Comparison of ENCODE assay signal across 1 cellular context in genomic region chr13:92461402-92461801, GRCh38.
TF ChIP-seq lines count a peak whose summit lies in the region.

No MANE protein-coding gene starts in this region.

TF ChIP-seq in K562, 482 proteins besides CTCF, POLR2A, EP300 and RAD21 (continued from another document):
- no peak for TF ChIP-seq ZNF609 (CRISPR knock-in tag; IDR thresholded peaks at IDR 0.05; ENCODE audit: borderline replicate concordance)
- no peak for TF ChIP-seq XRCC5 (IDR thresholded peaks at IDR 0.05; ENCODE audit: low read depth, low read length)
- TF ChIP-seq ZNF785 (CRISPR knock-in tag; IDR thresholded peaks at IDR 0.05) = 0 out of 2 replicates have a peak, but pooled peaks have one; percentile 45
- no peak for TF ChIP-seq ASH1L (IDR thresholded peaks at IDR 0.05; ENCODE audit: borderline replicate concordance, low read depth, partially characterized antibody)
- peak; percentile 58; the same call in 1 of the 2 replicates for TF ChIP-seq ZNF165 (CRISPR knock-in tag; IDR thresholded peaks at IDR 0.05; ENCODE audit: borderline replicate concordance)
- TF ChIP-seq SAP30 (IDR thresholded peaks at IDR 0.05; ENCODE audit: borderline replicate concordance, insufficient read depth, low read depth, low read length, poor library complexity, severe bottlenecking) = no peak
- TF ChIP-seq NFE2L1 (tag; IDR thresholded peaks at IDR 0.05; ENCODE audit: borderline replicate concordance, low read depth) = no peak
- TF ChIP-seq FOXO4 (CRISPR knock-in tag; IDR thresholded peaks at IDR 0.05) = peak; percentile 62; the same call in 1 of the 2 replicates
- no peak for TF ChIP-seq CREBBP (IDR thresholded peaks at IDR 0.05; ENCODE audit: low read depth, low read length)
- TF ChIP-seq ZBTB17 (CRISPR knock-in tag; IDR thresholded peaks at IDR 0.05) = no peak
- TF ChIP-seq C11orf30 (IDR thresholded peaks at IDR 0.05; ENCODE audit: low read depth) = no peak
- no peak for TF ChIP-seq ETV6 (IDR thresholded peaks at IDR 0.05; ENCODE audit: borderline replicate concordance in 1 of 2, low read depth in 2 of 2, low read length in 1 of 2)
- TF ChIP-seq ETV6 (CRISPR knock-in tag; IDR thresholded peaks at IDR 0.05; ENCODE audit: borderline replicate concordance) = no peak
- TF ChIP-seq, protein P1, sequence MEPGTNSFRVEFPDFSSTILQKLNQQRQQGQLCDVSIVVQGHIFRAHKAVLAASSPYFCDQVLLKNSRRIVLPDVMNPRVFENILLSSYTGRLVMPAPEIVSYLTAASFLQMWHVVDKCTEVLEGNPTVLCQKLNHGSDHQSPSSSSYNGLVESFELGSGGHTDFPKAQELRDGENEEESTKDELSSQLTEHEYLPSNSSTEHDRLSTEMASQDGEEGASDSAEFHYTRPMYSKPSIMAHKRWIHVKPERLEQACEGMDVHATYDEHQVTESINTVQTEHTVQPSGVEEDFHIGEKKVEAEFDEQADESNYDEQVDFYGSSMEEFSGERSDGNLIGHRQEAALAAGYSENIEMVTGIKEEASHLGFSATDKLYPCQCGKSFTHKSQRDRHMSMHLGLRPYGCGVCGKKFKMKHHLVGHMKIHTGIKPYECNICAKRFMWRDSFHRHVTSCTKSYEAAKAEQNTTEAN (CRISPR knock-in tag; IDR thresholded peaks at IDR 0.05) = 0 out of 2 replicates have a peak, but pooled peaks have one; percentile 25
- 0 out of 4 replicates have a peak, but pooled peaks of 1 of the 2 experiments have one; percentile 42 for TF ChIP-seq SRF (CRISPR knock-in tag; IDR thresholded peaks at IDR 0.05)
- no peak for TF ChIP-seq SMAD1 (IDR thresholded peaks at IDR 0.05; ENCODE audit: low read depth, low read length, partially characterized antibody)
- TF ChIP-seq RBFOX2 (IDR thresholded peaks at IDR 0.05; ENCODE audit: low read depth, low read length) = no peak
- TF ChIP-seq TEAD2 (tag; IDR thresholded peaks at IDR 0.05) = no peak
- TF ChIP-seq PHF21A (IDR thresholded peaks at IDR 0.05; ENCODE audit: borderline replicate concordance, low read depth) = no peak
- TF ChIP-seq, protein P2, sequence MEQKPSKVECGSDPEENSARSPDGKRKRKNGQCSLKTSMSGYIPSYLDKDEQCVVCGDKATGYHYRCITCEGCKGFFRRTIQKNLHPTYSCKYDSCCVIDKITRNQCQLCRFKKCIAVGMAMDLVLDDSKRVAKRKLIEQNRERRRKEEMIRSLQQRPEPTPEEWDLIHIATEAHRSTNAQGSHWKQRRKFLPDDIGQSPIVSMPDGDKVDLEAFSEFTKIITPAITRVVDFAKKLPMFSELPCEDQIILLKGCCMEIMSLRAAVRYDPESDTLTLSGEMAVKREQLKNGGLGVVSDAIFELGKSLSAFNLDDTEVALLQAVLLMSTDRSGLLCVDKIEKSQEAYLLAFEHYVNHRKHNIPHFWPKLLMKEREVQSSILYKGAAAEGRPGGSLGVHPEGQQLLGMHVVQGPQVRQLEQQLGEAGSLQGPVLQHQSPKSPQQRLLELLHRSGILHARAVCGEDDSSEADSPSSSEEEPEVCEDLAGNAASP (IDR thresholded peaks at IDR 0.05) = no peak
- no peak for TF ChIP-seq KDM2B (CRISPR knock-in tag; IDR thresholded peaks at IDR 0.05)
- TF ChIP-seq ZC3H11A (IDR thresholded peaks at IDR 0.05; ENCODE audit: low read depth, low read length) = no peak
- TF ChIP-seq PURB (CRISPR knock-in tag; IDR thresholded peaks at IDR 0.05; ENCODE audit: low read depth) = no peak
- TF ChIP-seq TRIM25 (IDR thresholded peaks at IDR 0.05; ENCODE audit: borderline replicate concordance) = no peak
- no peak for TF ChIP-seq MBD1 (CRISPR knock-in tag; IDR thresholded peaks at IDR 0.05)
- TF ChIP-seq LARP7 (IDR thresholded peaks at IDR 0.05) = no peak
- TF ChIP-seq ZNF778 (CRISPR knock-in tag; IDR thresholded peaks at IDR 0.05) = 0 out of 2 replicates have a peak, but pooled peaks have one; percentile 48
- TF ChIP-seq ZNF408 (CRISPR knock-in tag; IDR thresholded peaks at IDR 0.05; ENCODE audit: low read depth) = no peak
- TF ChIP-seq ZNF354B (CRISPR knock-in tag; IDR thresholded peaks at IDR 0.05) = 0 out of 2 replicates have a peak, but pooled peaks have one; percentile 25
- TF ChIP-seq NFE2 (IDR thresholded peaks at IDR 0.05; ENCODE audit: low read depth) = no peak
- no peak for TF ChIP-seq DACH1 (IDR thresholded peaks at IDR 0.05; ENCODE audit: partially characterized antibody)
- no peak for TF ChIP-seq CC2D1A (IDR thresholded peaks at IDR 0.05)
- TF ChIP-seq HNRNPL (IDR thresholded peaks at IDR 0.05; ENCODE audit: low read depth, low read length) = no peak
- no peak for TF ChIP-seq NELFE (IDR thresholded peaks at IDR 0.05; ENCODE audit: insufficient read depth, insufficient read length)
- no peak for TF ChIP-seq RBM15 (IDR thresholded peaks at IDR 0.05; ENCODE audit: insufficient read depth, low read length)
- no peak for TF ChIP-seq SIX5 (IDR thresholded peaks at IDR 0.05; ENCODE audit: borderline replicate concordance in 1 of 2, insufficient read depth in 1 of 2, low read depth in 1 of 2, low read length in 2 of 2)
- 0 out of 2 replicates have a peak, but pooled peaks have one; percentile 74 for TF ChIP-seq ZNF217 (CRISPR knock-in tag; IDR thresholded peaks at IDR 0.05)
- no peak for TF ChIP-seq NR2F6 (CRISPR knock-in tag; IDR thresholded peaks at IDR 0.05)
- no peak for TF ChIP-seq MTA3 (IDR thresholded peaks at IDR 0.05; ENCODE audit: borderline replicate concordance)
